1 cellular context compared by ENCODE assay signal in genomic region chr17:79732804-79733691, GRCh38.
A peak's percentile ranks its signal among the peaks of the same experiment; 100 is the strongest.
TF ChIP-seq lines count a peak whose summit lies in the region.

No MANE protein-coding gene starts in this region.

TF ChIP-seq in HepG2, 621 proteins besides CTCF, POLR2A, EP300 and RAD21 (continued from another document and continues in another):
- TF ChIP-seq ZNF276 (CRISPR knock-in tag; IDR thresholded peaks at IDR 0.05; ENCODE audit: low read depth): no peak
- no peak for TF ChIP-seq ARID3A (IDR thresholded peaks at IDR 0.05; ENCODE audit: low read depth, low read length)
- 0 out of 2 replicates have a peak, but pooled peaks have one; percentile 50 for TF ChIP-seq ZNF383 (CRISPR knock-in tag; IDR thresholded peaks at IDR 0.05; ENCODE audit: borderline replicate concordance)
- TF ChIP-seq ZNF724P (CRISPR knock-in tag; IDR thresholded peaks at IDR 0.05; ENCODE audit: borderline replicate concordance): peak; percentile 53; the same call in 1 of the 2 replicates
- TF ChIP-seq ZNF451 (CRISPR knock-in tag; IDR thresholded peaks at IDR 0.05): no peak
- TF ChIP-seq ZFX (CRISPR knock-in tag; IDR thresholded peaks at IDR 0.05; ENCODE audit: low read depth): peak; percentile 57; the same call in 1 of the 2 replicates
- no peak for TF ChIP-seq MAZ (IDR thresholded peaks at IDR 0.05; ENCODE audit: borderline replicate concordance, low read depth, low read length)
- 0 out of 2 replicates have a peak, but pooled peaks have one; percentile 61 for TF ChIP-seq MAZ (CRISPR knock-in tag; IDR thresholded peaks at IDR 0.05; ENCODE audit: low read depth)
- no peak for TF ChIP-seq ETS1 (CRISPR knock-in tag; IDR thresholded peaks at IDR 0.05)
- no peak for TF ChIP-seq AKAP8 (CRISPR knock-in tag; IDR thresholded peaks at IDR 0.05)
- no peak for TF ChIP-seq PCBP2 (optimal IDR thresholded peaks at IDR 0.05; ENCODE audit: low read depth, low read length, poor library complexity, severe bottlenecking)
- no peak for TF ChIP-seq ZFYVE20 (CRISPR knock-in tag; IDR thresholded peaks at IDR 0.05; ENCODE audit: borderline replicate concordance, low read depth)
- TF ChIP-seq KAT8 (CRISPR knock-in tag; IDR thresholded peaks at IDR 0.05): peak; percentile 69
- TF ChIP-seq HOXA3 (CRISPR knock-in tag; IDR thresholded peaks at IDR 0.05): peak; percentile 82
- TF ChIP-seq SCMH1 (CRISPR knock-in tag; IDR thresholded peaks at IDR 0.05; ENCODE audit: borderline replicate concordance): no peak
- no peak for TF ChIP-seq RBM39 (IDR thresholded peaks at IDR 0.05; ENCODE audit: low read depth, low read length, poor library complexity, severe bottlenecking)
- TF ChIP-seq FOXK2 (IDR thresholded peaks at IDR 0.05): no peak
- no peak for TF ChIP-seq ZNF34 (CRISPR knock-in tag; IDR thresholded peaks at IDR 0.05; ENCODE audit: borderline replicate concordance)
- TF ChIP-seq MAFK (conservative IDR thresholded peaks at IDR 0.05 in 1 of 2, IDR thresholded peaks at IDR 0.05 in 1 of 2; ENCODE audit: low read length in 2 of 2): no peak
- TF ChIP-seq JUND (CRISPR knock-in tag; IDR thresholded peaks at IDR 0.05): no peak; the same call in 1 of the 2 replicates
- TF ChIP-seq PHF5A (CRISPR knock-in tag; IDR thresholded peaks at IDR 0.05; ENCODE audit: low read depth, unreplicated experiment): no peak
- no peak for TF ChIP-seq ZNF816 (CRISPR knock-in tag; IDR thresholded peaks at IDR 0.05; ENCODE audit: borderline replicate concordance)
- no peak for TF ChIP-seq JDP2 (CRISPR knock-in tag; IDR thresholded peaks at IDR 0.05; ENCODE audit: borderline replicate concordance)
- TF ChIP-seq STAG1 (CRISPR knock-in tag; IDR thresholded peaks at IDR 0.05): no peak
- no peak for TF ChIP-seq TCF7L2 (IDR thresholded peaks at IDR 0.05; ENCODE audit: low read depth, low read length)
- peak; percentile 69; the same call in 1 of the 2 replicates for TF ChIP-seq TFE3 (CRISPR knock-in tag; IDR thresholded peaks at IDR 0.05)
- no peak for TF ChIP-seq ZSCAN20 (CRISPR knock-in tag; IDR thresholded peaks at IDR 0.05; ENCODE audit: borderline replicate concordance)
- TF ChIP-seq ZNF720 (CRISPR knock-in tag; IDR thresholded peaks at IDR 0.05): no peak
- no peak for TF ChIP-seq GATA4 (IDR thresholded peaks at IDR 0.05; ENCODE audit: borderline replicate concordance, low read depth)
- no peak for TF ChIP-seq ZSCAN21 (CRISPR knock-in tag; IDR thresholded peaks at IDR 0.05; ENCODE audit: borderline replicate concordance)
- TF ChIP-seq MYPOP (CRISPR knock-in tag; IDR thresholded peaks at IDR 0.05): no peak
- no peak for TF ChIP-seq TOE1 (CRISPR knock-in tag; IDR thresholded peaks at IDR 0.05)
- no peak for TF ChIP-seq DZIP1 (CRISPR knock-in tag; IDR thresholded peaks at IDR 0.05)
- TF ChIP-seq ZNF512B (CRISPR knock-in tag; IDR thresholded peaks at IDR 0.05; ENCODE audit: borderline replicate concordance): peak; percentile 54; the same call in 1 of the 2 replicates
- TF ChIP-seq TEAD2 (CRISPR knock-in tag; IDR thresholded peaks at IDR 0.05): no peak
- TF ChIP-seq FOXP4 (CRISPR knock-in tag; IDR thresholded peaks at IDR 0.05): peak; percentile 63; the same call in 1 of the 2 replicates
- TF ChIP-seq RXRA (CRISPR knock-in tag; IDR thresholded peaks at IDR 0.05): peak; percentile 69
- no peak for TF ChIP-seq XBP1 (CRISPR knock-in tag; IDR thresholded peaks at IDR 0.05)
- TF ChIP-seq MTA3 (CRISPR knock-in tag; IDR thresholded peaks at IDR 0.05): no peak
- no peak for TF ChIP-seq ZBTB42 (CRISPR knock-in tag; IDR thresholded peaks at IDR 0.05)
- no peak for TF ChIP-seq BRCA1 (CRISPR knock-in tag; IDR thresholded peaks at IDR 0.05)
- TF ChIP-seq CEBPB (IDR thresholded peaks at IDR 0.05; ENCODE audit: borderline replicate concordance, low read depth, low read length): peak; percentile 23; the same call in 1 of the 2 replicates
- TF ChIP-seq RNF219 (CRISPR knock-in tag; IDR thresholded peaks at IDR 0.05): no peak
- no peak for TF ChIP-seq ZNF660 (CRISPR knock-in tag; IDR thresholded peaks at IDR 0.05; ENCODE audit: borderline replicate concordance, low read depth)
- peak; percentile 76; the same call in 1 of the 2 replicates for TF ChIP-seq SALL2 (CRISPR knock-in tag; IDR thresholded peaks at IDR 0.05)
- no peak for TF ChIP-seq ZMAT3 (CRISPR knock-in tag; conservative IDR thresholded peaks at IDR 0.05)
- TF ChIP-seq ZNF17 (CRISPR knock-in tag; IDR thresholded peaks at IDR 0.05): no peak
- 0 out of 2 replicates have a peak, but pooled peaks have one; percentile 24 for TF ChIP-seq DRAP1 (CRISPR knock-in tag; IDR thresholded peaks at IDR 0.05)
